ENCODE assay signal across 8 cellular contexts in genomic region chr17:39209317-39210092, GRCh38. TPM values are rescaled to one million over a fixed set of nuclear protein-coding genes. Genes with fewer than 3 reads are reported as not detected.
DNase-seq lines count a peak whose midpoint lies in the region; ATAC-seq, FAIRE-seq and TF ChIP-seq lines count a peak whose summit lies in the region.

No MANE protein-coding gene starts in this region.

- FAIRE-seq in pancreas (lab: Jason Lieb, UNC) = no peak

- no peaks in the 10 kb centered on the region for H3K79me2 ChIP-seq in OCI-LY1 (ENCODE audit: insufficient read depth, low read length)

- peak in 3 of 4 donors; percentile 21 to 67 (median 65) for ATAC-seq in pancreas
- no peak for ATAC-seq in HG03097 (IDR thresholded peaks at IDR 0.05; ENCODE audit: low FRiP score, unreplicated experiment)

- peak overlapping the region; percentile 32 for H3K4me3 ChIP-seq in OCI-LY1 (ENCODE audit: low read depth, low read length, poor library complexity, severe bottlenecking)
- H3K4me3 ChIP-seq in pancreas = peak overlapping the region in 1 of 4 donors; percentile 32
- H3K4me3 ChIP-seq in thyroid gland (replicated peaks in 1 of 3) = peak overlapping the region in 1 of 3 donors; percentile 31

- peak in 1 of 2 donors; percentile 43 for TF ChIP-seq POLR2A in thyroid gland (IDR thresholded peaks at IDR 0.05)

- TF ChIP-seq CTCF in OCI-LY1 (IDR thresholded peaks at IDR 0.05; ENCODE audit: low read length) = no peak; the same call in 1 of the 2 replicates
- no peak for TF ChIP-seq CTCF in pancreas (IDR thresholded peaks at IDR 0.05)
- no peak for TF ChIP-seq CTCF in thyroid gland (IDR thresholded peaks at IDR 0.05)

- peak overlapping the region; percentile 71 for H3K27ac ChIP-seq in OCI-LY1 (ENCODE audit: low read depth, low read length, poor library complexity, severe bottlenecking)
- no peak overlapping the region for H3K27ac ChIP-seq in pancreas
- H3K27ac ChIP-seq in thyroid gland = peak overlapping the region in 2 of 3 donors; percentile 5 to 58

- intact Hi-C loops in head of caudate nucleus (cut with DNase I) = no loop called here
- intact Hi-C loops in pancreas (cut with DNase I) = no loop called here
- intact Hi-C loops in thyroid gland (cut with DNase I) = loop anchor here (5.0 kb wide), 1 partner anchor 33 kb away; no protein-coding TSS in a partner anchor

- no peak overlapping the region for H2AFZ ChIP-seq in OCI-LY1 (ENCODE audit: low read length)

- peak overlapping the region; percentile 53 for H3K4me2 ChIP-seq in OCI-LY1 (ENCODE audit: low read length)

- H3K9me3 ChIP-seq in OCI-LY1 (ENCODE audit: low read length) (no peaks in the 10 kb centered on the region), pancreas (no peaks in the 10 kb centered on the region), thyroid gland (no peaks in the 10 kb centered on the region)

- DNase-seq in COR-L47 (lab: John Stamatoyannopoulos, UW) (peak; percentile 76), head of caudate nucleus (peak; percentile 53 to 93 (median 78)), pancreas (peak in 3 of 6 donors; percentile 41 to 72 (median 47)), thyroid gland (peak; percentile 83 to 85), NCI-H2029 (lab: John Stamatoyannopoulos, UW) (no peak)
- peak in 3 of 4 experiments; percentile 40 to 66 (median 48) for DNase-seq in activated naive CD4-positive, alpha-beta T cell (lab: John Stamatoyannopoulos, UW)

- H3K27me3 ChIP-seq in OCI-LY1 (ENCODE audit: insufficient read depth, low read length) = peaks cover 12% of the 10 kb centered on the region
- no peaks in the 10 kb centered on the region for H3K27me3 ChIP-seq in pancreas
- H3K27me3 ChIP-seq in thyroid gland = no peaks in the 10 kb centered on the region

- no peaks in the 10 kb centered on the region for H4K20me1 ChIP-seq in OCI-LY1 (ENCODE audit: insufficient read depth, low read length)

- H3F3A ChIP-seq in OCI-LY1 (ENCODE audit: insufficient read depth, low read length) = peaks cover 8% of the 10 kb centered on the region; the same call in 1 of the 2 replicates

- no peak overlapping the region; the same call in 1 of the 2 replicates for H3K9ac ChIP-seq in OCI-LY1 (ENCODE audit: low read length)

- H3K4me1 ChIP-seq in OCI-LY1 (ENCODE audit: insufficient read depth, low read length, severe bottlenecking) (peaks cover 33% of the 10 kb centered on the region), pancreas (no peaks in the 10 kb centered on the region), thyroid gland (peaks cover 29 to 52% of the 10 kb centered on the region in 2 donors)

- WGBS in pancreas, 2 donors = 7 to 10% methylated on average over 36 to 39 of the region's 39 CpGs
- 4 to 25% methylated on average over 2 to 29 of the region's 39 CpGs for WGBS in thyroid gland, 2 donors

- H3K9me2 ChIP-seq in OCI-LY1 (ENCODE audit: low read depth, low read length) = no peaks in the 10 kb centered on the region

- H3K36me3 ChIP-seq in OCI-LY1 (ENCODE audit: insufficient read depth, low read length) = peaks cover 8% of the 10 kb centered on the region
- peaks cover 0 to 7% (median 0%) of the 10 kb centered on the region in 3 donors for H3K36me3 ChIP-seq in pancreas
- H3K36me3 ChIP-seq in thyroid gland = peaks cover 7 to 8% of the 10 kb centered on the region in 2 donors

RNA-seq across cellular contexts. Expression of gene RPL19, which starts 9.4 kb away (rescaled TPM):
- 1,000 to 10,000 TPM in 3 of 6 donors, 100 to 1,000 TPM in 3; 925 to 1,465 (median 1,055) TPM for total RNA-seq in pancreas
- 1,000 to 10,000 TPM; 1,688 to 1,714 TPM for polyA plus RNA-seq in pancreas
- 1,000 to 10,000 TPM; 2,008 to 3,549 (median 2,319) TPM for total RNA-seq in thyroid gland

RNA-seq across cellular contexts. Expression of gene CACNB1, which starts 12.0 kb away (rescaled TPM):
- total RNA-seq in pancreas = 1 to 10 TPM; 1.8 to 3.3 (median 2.4) TPM
- 1 to 10 TPM; 6.5 to 6.8 TPM for polyA plus RNA-seq in pancreas
- 10 to 100 TPM in 1 of 4 donors, 1 to 10 TPM in 3; 5.8 to 10.1 (median 7.8) TPM for total RNA-seq in thyroid gland

RNA-seq across cellular contexts. Expression of gene STAC2, which starts 16.2 kb away (rescaled TPM):
- under 1 TPM in 3 of 6 donors, not detected in 3; 0.08 to 0.12 (median 0.09) TPM for total RNA-seq in pancreas
- polyA plus RNA-seq in pancreas = under 1 TPM; 0.07 to 0.11 TPM
- not detected for total RNA-seq in thyroid gland

RNA-seq across cellular contexts. Expression of gene ARL5C, which starts 43.5 kb away (rescaled TPM):
- total RNA-seq in pancreas (under 1 TPM in 4 of 6 donors, not detected in 2; 0.31 to 0.87 (median 0.72) TPM), thyroid gland (not detected)
- 1 to 10 TPM in 1 of 2 donors, not detected in 1; 1.0 TPM for polyA plus RNA-seq in pancreas

RNA-seq across cellular contexts. Expression of gene PLXDC1, which starts 58.1 kb away (rescaled TPM):
- total RNA-seq in pancreas = 1 to 10 TPM in 5 of 6 donors, under 1 TPM in 1; 0.88 to 5.6 (median 1.8) TPM
- polyA plus RNA-seq in pancreas = 1 to 10 TPM; 1.8 to 4.0 TPM
- total RNA-seq in thyroid gland = 10 to 100 TPM in 1 of 4 donors, 1 to 10 TPM in 3; 1.8 to 13.4 (median 6.4) TPM

Comparison
In these comparisons a context has a peak if more than half of its experiments do, and no peak if none do; other contexts are left out.
1. H3K27ac ChIP-seq: peak in OCI-LY1 (single experiment) and thyroid gland (2 of 3); none in pancreas (0 of 4).